In the genomic region with DNA sequence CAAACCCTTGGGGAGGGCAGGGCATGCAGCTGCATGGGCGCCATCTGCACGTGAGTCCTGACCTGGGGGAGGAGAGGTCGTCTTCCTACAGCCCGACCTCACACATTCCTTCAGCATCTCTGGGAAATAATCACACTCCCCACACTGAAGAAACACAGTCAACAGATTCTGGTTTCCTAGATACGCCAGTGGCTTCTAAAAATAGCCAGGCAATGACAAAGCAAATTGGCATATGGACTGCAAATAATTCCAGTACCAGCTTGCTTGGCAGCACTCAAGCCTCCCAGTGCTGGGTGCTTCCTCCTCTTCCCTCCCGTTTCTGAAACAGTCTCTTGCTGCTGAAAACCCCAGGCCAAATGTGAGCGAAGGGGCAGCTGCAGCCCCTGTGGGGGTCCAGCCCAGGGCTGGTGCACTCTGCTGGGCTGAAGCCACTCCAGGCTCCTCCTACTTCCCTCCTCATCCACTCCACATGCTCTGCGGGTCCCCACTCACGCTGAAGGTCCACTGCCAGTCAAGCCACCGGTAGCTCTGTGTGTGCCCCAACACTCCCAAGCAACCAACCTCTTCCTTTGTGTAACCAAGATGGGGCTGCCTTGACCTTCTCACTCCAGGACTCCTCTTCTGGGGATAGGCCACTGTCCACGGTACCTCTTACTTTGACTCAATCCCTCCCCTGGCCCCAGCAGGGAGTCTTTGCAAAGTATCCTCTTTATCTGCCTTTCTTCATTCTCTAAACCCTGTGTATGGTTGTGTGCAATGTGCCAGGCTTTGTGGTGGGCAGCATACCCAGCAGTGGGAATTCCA, we compare ENCODE assay signal across 8 cellular contexts.
DNase-seq lines count a peak whose midpoint lies in the region; ATAC-seq and TF ChIP-seq lines count a peak whose summit lies in the region.

No MANE protein-coding gene starts in this region.

- intact Hi-C loops in left cardiac atrium (cut with DNase I), result no loop called here

- peaks cover 42% of the 10 kb centered on the region for H3K4me1 ChIP-seq in stomach smooth muscle (ENCODE audit: control insufficient read depth, insufficient read depth, low read length)
- H3K4me1 ChIP-seq in SJCRH30, result peaks cover 5% of the 10 kb centered on the region; the same call in 1 of the 2 replicates

- H3K9ac ChIP-seq in stomach smooth muscle (ENCODE audit: low read length in 2 of 2), result peak overlapping the region in 1 of 2 donors; percentile 7

- TF ChIP-seq CTCF in RWPE1 (conservative IDR thresholded peaks at IDR 0.05; ENCODE audit: low read depth), result no peak
- TF ChIP-seq CTCF in GM10248 (IDR thresholded peaks at IDR 0.05; ENCODE audit: control extremely low read depth, extremely low read depth, low read depth, missing control alignments), result no peak

- H3K9me3 ChIP-seq in stomach smooth muscle (ENCODE audit: control insufficient read depth in 2 of 2, low read length in 2 of 2) (no peaks in the 10 kb centered on the region), SJCRH30 (replicated peaks) (no peaks in the 10 kb centered on the region)

- no peak overlapping the region for H3K27ac ChIP-seq in RWPE1
- peak overlapping the region; percentile 70 for H3K27ac ChIP-seq in stomach smooth muscle (ENCODE audit: low read length)
- no peak overlapping the region for H3K27ac ChIP-seq in SJCRH30

- CTCF ChIA-PET in RWPE1 (lab: Yijun Ruan, JAX), result no interaction called here
- CTCF ChIA-PET in GM10248 (lab: Yijun Ruan, JAX), result no interaction called here

- ATAC-seq in left cardiac atrium, result peak; percentile 92
- ATAC-seq in esophagus mucosa, result no peak

- H3K27me3 ChIP-seq in stomach smooth muscle (ENCODE audit: control insufficient read depth in 1 of 2, insufficient read depth in 2 of 2, low read length in 2 of 2) (no peaks in the 10 kb centered on the region), SJCRH30 (no peaks in the 10 kb centered on the region)

- H3K4me3 ChIP-seq in stomach smooth muscle (ENCODE audit: low read length in 2 of 2), result peak overlapping the region in 1 of 2 donors; percentile 64
- no peak overlapping the region for H3K4me3 ChIP-seq in SJCRH30

- POLR2A ChIA-PET in RWPE1 (lab: Yijun Ruan, JAX; ENCODE audit: low non-redundant PET) (no interaction called here), GM10248 (lab: Yijun Ruan, JAX) (no interaction called here)

- H3K36me3 ChIP-seq in stomach smooth muscle (ENCODE audit: control insufficient read depth in 2 of 2, insufficient read depth in 2 of 2, low read length in 2 of 2) (no peaks in the 10 kb centered on the region), SJCRH30 (no peaks in the 10 kb centered on the region)

- peak; percentile 19 for DNase-seq in HPDE6-E6E7 (ENCODE audit: extremely low spot score)
- peak; percentile 24 for DNase-seq in RWPE1 (ENCODE audit: low spot score)
- DNase-seq in left cardiac atrium, result peak; percentile 38
- no peak for DNase-seq in GM10248 (ENCODE audit: extremely low spot score)
- DNase-seq in germinal center (ENCODE audit: low spot score), result no peak
- no peak for DNase-seq in SJCRH30

Comparison
In these comparisons a context has a peak if more than half of its experiments do, and no peak if none do; other contexts are left out.
1. DNase-seq: peak in HPDE6-E6E7 (single experiment), RWPE1 (single experiment) and left cardiac atrium (single experiment); none in GM10248 (single experiment), germinal center (single experiment) and SJCRH30 (0 of 2).